In genomic region chr4:10119773-10120172, GRCh38 we compare ENCODE assay signal across 18 cellular contexts. TPM values are rescaled to one million over a fixed set of nuclear protein-coding genes. Genes with fewer than 3 reads are reported as not detected.
DNase-seq lines count a peak whose midpoint lies in the region; ATAC-seq lines count a peak whose summit lies in the region.
"Had no signal": no experiment of that assay in that cellular context is flagged by ENCODE, and none has a peak within 500 bp of the region (broad histone marks: within the 10 kb centered on the region; RNA-seq: fewer than 3 reads in every experiment).

No MANE protein-coding gene starts in this region.

- no peak overlapping the region for H2BK15ac ChIP-seq in mesenchymal stem cell (ENCODE audit: low read depth, poor library complexity, severe bottlenecking)

- H3K9me3 Mint-ChIP-seq in activated naive CD4-positive, alpha-beta T cell treated with anti-CD3 and anti-CD28 coated beads, Interleukin-2, amount 50 U/mL, for 24 hours: no peaks in the 10 kb centered on the region
- no peaks in the 10 kb centered on the region for H3K9me3 Mint-ChIP-seq in T-cell

- H3K4ac ChIP-seq in mesenchymal stem cell (ENCODE audit: low read depth in 1 of 2, low read length in 2 of 2): no peak overlapping the region

- H2BK5ac ChIP-seq in mesenchymal stem cell (ENCODE audit: low read depth, low read length, poor library complexity, severe bottlenecking): no peak overlapping the region

- peaks cover 2% of the 10 kb centered on the region for H3K79me1 ChIP-seq in mesenchymal stem cell (replicated peaks; ENCODE audit: low read length, poor library complexity, severe bottlenecking)

- H2AFZ ChIP-seq in mesenchymal stem cell (ENCODE audit: low read depth, low read length): no peak overlapping the region
- H2AFZ ChIP-seq: PC-9 had no signal

- peak overlapping the region; percentile 76 for H2AK5ac ChIP-seq in mesenchymal stem cell (ENCODE audit: low read length, severe bottlenecking)

- peak overlapping the region; percentile 35 for H3K27ac Mint-ChIP-seq in activated naive CD4-positive, alpha-beta T cell treated with anti-CD3 and anti-CD28 coated beads, Interleukin-2, amount 50 U/mL, for 24 hours
- H3K27ac Mint-ChIP-seq in T-cell: peak overlapping the region; percentile 98

- POLR2A ChIA-PET in T-cell (lab: Charles Lee): interaction anchor here (0.6 to 0.8 kb wide), 3 partner anchors 24 to 433 kb away, joined by 3 to 4 read pairs (median 3); no protein-coding TSS in a partner anchor

- no peak for DNase-seq in activated naive CD4-positive, alpha-beta T cell treated with anti-CD3 and anti-CD28 coated beads, Interleukin-2, amount 50 U/mL, for 16 hours
- DNase-seq in T-cell: no peak
- DNase-seq in mesenchymal stem cell: no peak
- DNase-seq in medulla oblongata (ENCODE audit: extremely low spot score): no peak
- DNase-seq in NCI-H510A treated with DMSO at 0.1 percent for 48 hours (lab: John Stamatoyannopoulos, UW): no peak
- no peak for DNase-seq in occipital lobe (lab: John Stamatoyannopoulos, UW)
- DNase-seq: H7, IMR-90, Kasumi-1, MM.1S, NCI-H1092 treated with DMSO at 0.1 percent for 48 hours, NCI-H1694, NCI-H2107, NCI-H345, NCI-H69, PC-9 had no signal

- 97% methylated on average over 7 of the region's 7 CpGs for WGBS in mesenchymal stem cell

- no peak overlapping the region for H3K4me2 ChIP-seq in mesenchymal stem cell (ENCODE audit: low read length, poor library complexity, severe bottlenecking)
- H3K4me2 ChIP-seq: PC-9 had no signal

- peaks cover 34% of the 10 kb centered on the region for H3K4me1 ChIP-seq in mesenchymal stem cell (ENCODE audit: control insufficient read depth, insufficient read depth, low read depth, low read length)
- H3K4me1 ChIP-seq in stomach smooth muscle (ENCODE audit: control insufficient read depth, insufficient read depth, low read length): peaks cover 48% of the 10 kb centered on the region

- peaks cover 4% of the 10 kb centered on the region for H3K36me3 Mint-ChIP-seq in activated naive CD4-positive, alpha-beta T cell treated with anti-CD3 and anti-CD28 coated beads, Interleukin-2, amount 50 U/mL, for 24 hours
- H3K36me3 Mint-ChIP-seq in T-cell: peaks cover 8% of the 10 kb centered on the region

- CTCF ChIA-PET in T-cell (lab: Charles Lee): interaction anchor here in 1 of 2 donors (1.5 kb wide), 1 partner anchor 17 kb away, joined by 3 read pairs; no protein-coding TSS in a partner anchor

- H3K9me3 ChIP-seq in mesenchymal stem cell (ENCODE audit: control insufficient read depth, low read length): no peaks in the 10 kb centered on the region
- no peaks in the 10 kb centered on the region for H3K9me3 ChIP-seq in stomach smooth muscle (ENCODE audit: control insufficient read depth in 2 of 2, low read length in 2 of 2)

- no peak overlapping the region for H3K4me3 ChIP-seq in mesenchymal stem cell (ENCODE audit: insufficient read depth in 1 of 2, low read depth in 1 of 2, low read length in 2 of 2)
- no peak overlapping the region for H3K4me3 ChIP-seq in stomach smooth muscle (ENCODE audit: low read length in 2 of 2)
- H3K4me3 ChIP-seq: PC-9 had no signal

- H3K23ac ChIP-seq in mesenchymal stem cell (ENCODE audit: low read length in 2 of 2): no peak overlapping the region

- ATAC-seq in T-cell (replicated peaks in 1 of 4): no peak

- H3K4me1 Mint-ChIP-seq in activated naive CD4-positive, alpha-beta T cell treated with anti-CD3 and anti-CD28 coated beads, Interleukin-2, amount 50 U/mL, for 24 hours: peaks cover 68% of the 10 kb centered on the region
- peaks cover 58 to 81% (median 72%) of the 10 kb centered on the region in 3 donors for H3K4me1 Mint-ChIP-seq in T-cell

- no peak overlapping the region for H3K9ac ChIP-seq in mesenchymal stem cell (ENCODE audit: low read length)
- no peak overlapping the region for H3K9ac ChIP-seq in stomach smooth muscle (ENCODE audit: low read length in 2 of 2)

- H3K14ac ChIP-seq in mesenchymal stem cell (ENCODE audit: low read length in 2 of 2): no peak overlapping the region

- H3K27me3 ChIP-seq in mesenchymal stem cell (ENCODE audit: control insufficient read depth in 1 of 2, insufficient read depth in 1 of 2, low read length in 2 of 2) (no peaks in the 10 kb centered on the region), stomach smooth muscle (ENCODE audit: control insufficient read depth in 1 of 2, insufficient read depth in 2 of 2, low read length in 2 of 2) (no peaks in the 10 kb centered on the region)

- peak overlapping the region; percentile 26 for H3K4me3 Mint-ChIP-seq in activated naive CD4-positive, alpha-beta T cell treated with anti-CD3 and anti-CD28 coated beads, Interleukin-2, amount 50 U/mL, for 24 hours
- no peak overlapping the region for H3K4me3 Mint-ChIP-seq in T-cell

- no peak overlapping the region for H4K91ac ChIP-seq in mesenchymal stem cell (ENCODE audit: low read length)

- no peak overlapping the region for H2BK120ac ChIP-seq in mesenchymal stem cell (ENCODE audit: low read depth, low read length)

- no peak overlapping the region for H3K18ac ChIP-seq in mesenchymal stem cell (ENCODE audit: low read depth in 1 of 2, low read length in 2 of 2)

- H4K8ac ChIP-seq in mesenchymal stem cell (ENCODE audit: low read length): no peak overlapping the region

- H2BK12ac ChIP-seq in mesenchymal stem cell (ENCODE audit: low read length in 2 of 2): no peak overlapping the region

- H3K27ac ChIP-seq in mesenchymal stem cell (ENCODE audit: low read length, poor library complexity, severe bottlenecking) (no peak overlapping the region), stomach smooth muscle (ENCODE audit: low read length) (peak overlapping the region; percentile 99)
- H3K27ac ChIP-seq: PC-9 had no signal

- H3K36me3 ChIP-seq in mesenchymal stem cell (ENCODE audit: control insufficient read depth in 1 of 2, insufficient read depth in 2 of 2, low read depth in 1 of 2, low read length in 2 of 2) (peaks cover 8 to 11% of the 10 kb centered on the region in 2 experiments), stomach smooth muscle (ENCODE audit: control insufficient read depth in 2 of 2, insufficient read depth in 2 of 2, low read length in 2 of 2) (peaks cover 0 to 3% of the 10 kb centered on the region in 2 donors)

- H3K27me3 Mint-ChIP-seq in activated naive CD4-positive, alpha-beta T cell treated with anti-CD3 and anti-CD28 coated beads, Interleukin-2, amount 50 U/mL, for 24 hours: no peaks in the 10 kb centered on the region
- no peaks in the 10 kb centered on the region for H3K27me3 Mint-ChIP-seq in T-cell

RNA-seq across cellular contexts. Expression of gene WDR1, which starts 3.2 kb away (rescaled TPM):
- 100 to 1,000 TPM; 268 to 308 (median 304) TPM for total RNA-seq in T-cell
- polyA plus RNA-seq in mesenchymal stem cell (2013, experiment 1 of 2): 208 TPM
- polyA plus RNA-seq in mesenchymal stem cell (2013, experiment 2 of 2): 215 TPM
- total RNA-seq in occipital lobe: 75.5 TPM
